31 cellular contexts compared by ENCODE assay signal in genomic region chr1:246404078-246404477, GRCh38.
A peak's percentile ranks its signal among the peaks of the same experiment; 100 is the strongest.
DNase-seq lines count a peak whose midpoint lies in the region; ATAC-seq and TF ChIP-seq lines count a peak whose summit lies in the region.
"Had no signal": no experiment of that assay in that cellular context is flagged by ENCODE, and none has a peak within 500 bp of the region (broad histone marks: within the 10 kb centered on the region; RNA-seq: fewer than 3 reads in every experiment).

No MANE protein-coding gene starts in this region.

- WGBS in lower leg skin, 2 donors = 74 to 77% methylated on average over 7 of the region's 7 CpGs
- WGBS in gastroesophageal sphincter (ENCODE audit: low coverage in 1 of 2), 2 donors = 49 to 91% methylated on average over 5 to 6 of the region's 7 CpGs

- no peak for ATAC-seq in gastroesophageal sphincter
- ATAC-seq: activated CD4-positive, alpha-beta T cell treated with anti-CD3 and anti-CD28 coated beads for 36 hours; activated CD8-positive, alpha-beta T cell treated with anti-CD3 and anti-CD28 coated beads, Interleukin-2, amount 10 ng/mL, durations not matched to agents 7 days and 5 days; GM23338; heart left ventricle; left ventricle myocardium superior had no signal

- H3K9me3 Mint-ChIP-seq in nephron = no peaks in the 10 kb centered on the region
- H3K9me3 Mint-ChIP-seq: activated naive CD4-positive, alpha-beta T cell treated with anti-CD3 and anti-CD28 coated beads, Interleukin-2, amount 50 U/mL, for 24 hours; activated T-helper 2 cell treated with anti-CD3 and anti-CD28 coated beads, Interferon-gamma antibody, Interleukin-2, Interleukin-4, amounts not matched to agents 10 μg/mL and 5 μg/mL and 100 μg/mL, durations not matched to agents 14 hours and 24 hours and 36 hours; GM23338; T-helper 2 cell treated with Interferon-gamma antibody and Interleukin-4, amounts not matched to agents 5 μg/mL and 100 μg/mL, for 36 hours had no signal

- H3K4me3 Mint-ChIP-seq in nephron = no peak overlapping the region
- H3K4me3 Mint-ChIP-seq: activated CD4-positive, alpha-beta T cell treated with anti-CD3 and anti-CD28 coated beads for 36 hours; activated CD8-positive, alpha-beta T cell treated with anti-CD3 and anti-CD28 coated beads, Interleukin-2, amount 10 ng/mL, durations not matched to agents 7 days and 5 days; activated naive CD4-positive, alpha-beta T cell treated with anti-CD3 and anti-CD28 coated beads, Interleukin-2, amount 50 U/mL, for 24 hours; GM23338; T-helper 2 cell treated with Interferon-gamma antibody and Interleukin-4, amounts not matched to agents 5 μg/mL and 100 μg/mL, for 36 hours had no signal

- TF ChIP-seq CTCF in nephron (IDR thresholded peaks at IDR 0.05; ENCODE audit: unreplicated experiment in 3 of 3) (no peak), lower leg skin (IDR thresholded peaks at IDR 0.05) (no peak), gastroesophageal sphincter (IDR thresholded peaks at IDR 0.05) (no peak)

- no peaks in the 10 kb centered on the region for H3K4me1 ChIP-seq in gastroesophageal sphincter
- H3K4me1 ChIP-seq: BLaER1 treated with 17β-estradiol and CSF1 and Interleukin-3, amounts not matched to agents 10 nM and 100 nM; colonic mucosa; heart left ventricle; Peyer's patch; prostate gland; sigmoid colon had no signal

- intact Hi-C loops in lower leg skin (cut with DNase I; ENCODE audit: low total_unique reads) = no loop called here

- no peaks in the 10 kb centered on the region for H3K36me3 ChIP-seq in gastroesophageal sphincter
- H3K36me3 ChIP-seq: BLaER1 treated with 17β-estradiol and CSF1 and Interleukin-3, amounts not matched to agents 10 nM and 100 nM; colonic mucosa; heart left ventricle; neutrophil; Peyer's patch; prostate gland; sigmoid colon; tibial artery had no signal

- no peaks in the 10 kb centered on the region for H3K9me3 ChIP-seq in gastroesophageal sphincter
- H3K9me3 ChIP-seq: BLaER1 treated with 17β-estradiol and CSF1 and Interleukin-3, amounts not matched to agents 10 nM and 100 nM; colonic mucosa; heart left ventricle; neutrophil; Peyer's patch; prostate gland; sigmoid colon; tibial artery had no signal

- H3K4me3 ChIP-seq in lower leg skin (ENCODE audit: low read depth, poor library complexity, severe bottlenecking) = no peak overlapping the region
- H3K4me3 ChIP-seq in gastroesophageal sphincter = no peak overlapping the region
- H3K4me3 ChIP-seq: BLaER1 treated with 17β-estradiol and CSF1 and Interleukin-3, amounts not matched to agents 10 nM and 100 nM; colonic mucosa; GM23338; heart left ventricle; Peyer's patch; prostate gland; sigmoid colon; tibial artery had no signal

- TF ChIP-seq POLR2A in lower leg skin (IDR thresholded peaks at IDR 0.05) (no peak), gastroesophageal sphincter (IDR thresholded peaks at IDR 0.05) (no peak)

- H3K27ac ChIP-seq in gastroesophageal sphincter = no peak overlapping the region
- H3K27ac ChIP-seq: BLaER1 treated with 17β-estradiol and CSF1 and Interleukin-3, amounts not matched to agents 10 nM and 100 nM; colonic mucosa; heart left ventricle; neutrophil; Peyer's patch; prostate gland; sigmoid colon; tibial artery had no signal

- TF ChIP-seq EP300 in gastroesophageal sphincter (IDR thresholded peaks at IDR 0.05) = no peak

- no peaks in the 10 kb centered on the region for H3K36me3 Mint-ChIP-seq in nephron (ENCODE audit: low read depth)

- no peaks in the 10 kb centered on the region for H3K4me1 Mint-ChIP-seq in nephron
- H3K4me1 Mint-ChIP-seq: activated naive CD4-positive, alpha-beta T cell treated with anti-CD3 and anti-CD28 coated beads, Interleukin-2, amount 50 U/mL, for 24 hours had no signal

- H3K27me3 ChIP-seq in gastroesophageal sphincter = no peaks in the 10 kb centered on the region
- H3K27me3 ChIP-seq: BLaER1 treated with 17β-estradiol and CSF1 and Interleukin-3, amounts not matched to agents 10 nM and 100 nM; colonic mucosa; heart left ventricle; neutrophil; Peyer's patch; sigmoid colon; tibial artery had no signal

- H3K27me3 Mint-ChIP-seq in nephron (ENCODE audit: low read depth) = no peaks in the 10 kb centered on the region
- H3K27me3 Mint-ChIP-seq: activated CD4-positive, alpha-beta T cell treated with anti-CD3 and anti-CD28 coated beads for 36 hours; activated naive CD4-positive, alpha-beta T cell treated with anti-CD3 and anti-CD28 coated beads, Interleukin-2, amount 50 U/mL, for 24 hours had no signal

- peak overlapping the region; percentile 44 to 62 (median 57) for H3K27ac Mint-ChIP-seq in nephron
- H3K27ac Mint-ChIP-seq: activated CD4-positive, alpha-beta T cell treated with anti-CD3 and anti-CD28 coated beads for 36 hours; activated CD8-positive, alpha-beta T cell treated with anti-CD3 and anti-CD28 coated beads, Interleukin-2, amount 10 ng/mL, durations not matched to agents 7 days and 5 days; activated naive CD4-positive, alpha-beta T cell treated with anti-CD3 and anti-CD28 coated beads, Interleukin-2, amount 50 U/mL, for 24 hours; activated T-helper 2 cell treated with anti-CD3 and anti-CD28 coated beads, Interferon-gamma antibody, Interleukin-2, Interleukin-4, amounts not matched to agents 10 μg/mL and 5 μg/mL and 100 μg/mL, durations not matched to agents 14 hours and 24 hours and 36 hours; GM23338; T-helper 2 cell treated with Interferon-gamma antibody and Interleukin-4, amounts not matched to agents 5 μg/mL and 100 μg/mL, for 36 hours had no signal

- DNase-seq in DMS 273 (lab: John Stamatoyannopoulos, UW; ENCODE audit: unreplicated experiment) = peak; percentile 94
- peak; percentile 69 to 90 for DNase-seq in NCI-H524 (lab: John Stamatoyannopoulos, UW)
- peak; percentile 84 for DNase-seq in cerebellar cortex (ENCODE audit: low spot score)
- no peak for DNase-seq in activated CD4-positive, alpha-beta T cell treated with anti-CD3 and anti-CD28 coated beads for 4 hours
- no peak for DNase-seq in lower leg skin (ENCODE audit: low spot score in 2 of 2)
- DNase-seq in activated CD8-positive, alpha-beta memory T cell treated with anti-CD3 and anti-CD28 coated beads, Interleukin-2, amount 50 U/mL, for 4 hours = no peak
- DNase-seq: ACHN; activated CD4-positive, alpha-beta T cell treated with anti-CD3 and anti-CD28 coated beads for 36 hours; activated CD8-positive, alpha-beta T cell treated with anti-CD3 and anti-CD28 coated beads, Interleukin-2, amount 10 ng/mL, durations not matched to agents 7 days and 5 days; colonic mucosa; effector CD4-positive, alpha-beta T cell; heart left ventricle; IMR-90; left ventricle myocardium superior; MV-4-11; NCI-H1436 treated with DMSO at 0.1 percent for 48 hours; NCI-H510A; Peyer's patch; SIG-M5; sigmoid colon; stimulated activated CD4-positive, alpha-beta T cell treated with anti-CD3 and anti-CD28 coated beads, Interleukin-4, amount 100 ng/mL, for 24 hours; tibial artery had no signal

Comparison
In these comparisons a context has a peak if more than half of its experiments do, and no peak if none do; other contexts are left out.
1. DNase-seq: peak in DMS 273 (single experiment), NCI-H524 (2 of 2) and cerebellar cortex (single experiment); none in activated CD4-positive, alpha-beta T cell treated with anti-CD3 and anti-CD28 coated beads for 4 hours (0 of 2), lower leg skin (0 of 2) and activated CD8-positive, alpha-beta memory T cell treated with anti-CD3 and anti-CD28 coated beads, Interleukin-2, amount 50 U/mL, for 4 hours (single experiment).